8 cellular contexts compared by ENCODE assay signal in genomic region chr9:21334969-21335632, GRCh38. TPM values are rescaled to one million over a fixed set of nuclear protein-coding genes. Genes with fewer than 3 reads are reported as not detected.
DNase-seq lines count a peak whose midpoint lies in the region; ATAC-seq and TF ChIP-seq lines count a peak whose summit lies in the region.

TSS of gene KLHL9 (minus strand) at chr9:21335404. CDS start at chr9:21334859, 545 bp downstream.

- peak within 1 kb of the TSS; percentile 97 for H3K56ac ChIP-seq in mesendoderm (ENCODE audit: low read length)

- H2BK15ac ChIP-seq in mesendoderm (replicated peaks; ENCODE audit: low read depth), result no peak within 1 kb of the TSS

- no peak within 1 kb of the TSS for H4K8ac ChIP-seq in mesendoderm (ENCODE audit: low read depth, low read length)

- H3K4ac ChIP-seq in mesendoderm (ENCODE audit: low read depth, low read length), result peak within 1 kb of the TSS; percentile 89

- H2BK5ac ChIP-seq in mesendoderm (ENCODE audit: low read length), result peak within 1 kb of the TSS; percentile 56

- peaks cover 34% of the 10 kb centered on the region for H3K79me2 ChIP-seq in mesendoderm (ENCODE audit: control insufficient read depth, insufficient read depth, low read length)

- TF ChIP-seq CTCF in BJ (IDR thresholded peaks at IDR 0.05; ENCODE audit: insufficient read depth, low read depth, low read length), result no peak

- no peaks in the 10 kb centered on the region; the same call in 1 of the 2 replicates for H3K27me3 ChIP-seq in BJ (ENCODE audit: control insufficient read depth, insufficient read depth, low read length)
- H3K27me3 ChIP-seq in endocrine pancreas (ENCODE audit: control insufficient read depth, insufficient read depth, low read length), result no peaks in the 10 kb centered on the region
- H3K27me3 ChIP-seq in mesendoderm (ENCODE audit: insufficient read depth, low read length, poor library complexity), result no peaks in the 10 kb centered on the region

- peak; percentile 49 for DNase-seq in BJ (ENCODE audit: low read depth)
- DNase-seq in GM19240 (ENCODE audit: insufficient read length, low spot score), result peak; percentile 70
- DNase-seq in NCI-H69 (lab: John Stamatoyannopoulos, UW), result peak; percentile 96
- peak; percentile 73 to 77 for DNase-seq in activated CD8-positive, alpha-beta memory T cell treated with anti-CD3 and anti-CD28 coated beads for 4 hours (ENCODE audit: low read depth in 2 of 2)
- DNase-seq in mesendoderm, result peak; percentile 95
- DNase-seq in stimulated activated CD8-positive, alpha-beta memory T cell treated with anti-CD3 and anti-CD28 coated beads, Interleukin-12 subunit alpha, Interleukin-12 subunit beta, amount 100 ng/mL, for 4 hours (ENCODE audit: low read depth), result peak; percentile 78

- H2AK5ac ChIP-seq in mesendoderm (ENCODE audit: low read length), result no peak within 1 kb of the TSS

- peak within 1 kb of the TSS; percentile 98 for H3K9ac ChIP-seq in endocrine pancreas (ENCODE audit: control insufficient read depth, insufficient read depth, low read length)
- H3K9ac ChIP-seq in mesendoderm (ENCODE audit: low read length), result peak within 1 kb of the TSS; percentile 96

- H2BK120ac ChIP-seq in mesendoderm (ENCODE audit: low read depth, low read length), result peak within 1 kb of the TSS; percentile 2

- peak within 1 kb of the TSS; percentile 98 for H3K18ac ChIP-seq in mesendoderm (ENCODE audit: low read length)

- H3K4me1 ChIP-seq in endocrine pancreas (ENCODE audit: control insufficient read depth, insufficient read depth, low read length) (peaks cover 20% of the 10 kb centered on the region), mesendoderm (ENCODE audit: control insufficient read depth, low read depth, low read length) (peaks cover 6% of the 10 kb centered on the region)

- POLR2A ChIA-PET in BJ (lab: Charles Lee), result interaction anchor here (0.5 to 0.6 kb wide), 2 partner anchors 8 to 83 kb away, joined by 3 to 6 read pairs; no protein-coding TSS in a partner anchor

- peak within 1 kb of the TSS; percentile 73 for H3K27ac ChIP-seq in mesendoderm (ENCODE audit: low read depth, low read length)

- peak within 1 kb of the TSS; percentile 91 for H3K4me2 ChIP-seq in mesendoderm (ENCODE audit: low read length)

- CTCF ChIA-PET in BJ (lab: Yijun Ruan, JAX), result interaction anchor here (0.6 to 1.6 kb wide), 8 partner anchors 9 to 819 kb away, joined by 3 to 7 read pairs (median 3); no protein-coding TSS in a partner anchor

- H3K4me3 ChIP-seq in BJ (ENCODE audit: low read depth, low read length) (peak within 1 kb of the TSS; percentile 66), endocrine pancreas (ENCODE audit: control insufficient read depth, insufficient read depth, low read length) (peak within 1 kb of the TSS; percentile 95), mesendoderm (ENCODE audit: low read length) (peak within 1 kb of the TSS; percentile 87)

- ATAC-seq in HG03460 (IDR thresholded peaks at IDR 0.05; ENCODE audit: unreplicated experiment), result peak; percentile 84

- peaks cover 16% of the 10 kb centered on the region for H3K79me1 ChIP-seq in mesendoderm (ENCODE audit: low read length)

- no peak within 1 kb of the TSS for H4K5ac ChIP-seq in mesendoderm (ENCODE audit: low read length)

- WGBS in mesendoderm (ENCODE audit: extremely low coverage, insufficient coverage, low lambda C conversion rate), result no CpG with 5 or more reads among the region's 46 CpGs

- H3K36me3 ChIP-seq in BJ (ENCODE audit: control insufficient read depth, insufficient read depth, low read length) (no peaks in the 10 kb centered on the region; the same call in 1 of the 2 replicates), endocrine pancreas (ENCODE audit: control insufficient read depth, insufficient read depth, low read length) (no peaks in the 10 kb centered on the region), mesendoderm (ENCODE audit: control insufficient read depth, insufficient read depth, low read length) (no peaks in the 10 kb centered on the region)

- no peaks in the 10 kb centered on the region for H3K9me3 ChIP-seq in endocrine pancreas (ENCODE audit: control insufficient read depth, low read length)

- no peak within 1 kb of the TSS for H3K23ac ChIP-seq in mesendoderm (ENCODE audit: low read length)

RNA-seq across cellular contexts. Expression of gene KLHL9, which starts in this region (rescaled TPM):
- 14.4 and 25.9 TPM in 2 replicates for polyA plus RNA-seq in BJ (2011; rRNA removed)
- 19.8 and 21.9 TPM in 2 replicates for polyA minus RNA-seq in BJ (2011; rRNA and poly(A)+ RNA removed)
- polyA plus RNA-seq in mesendoderm (2013, experiment 1 of 2), result 9.2 TPM
- polyA plus RNA-seq in mesendoderm (2013, experiment 2 of 2), result 9.1 TPM

Comparison
In these comparisons a context has a peak if more than half of its experiments do, and no peak if none do; other contexts are left out.
1. Peak in every context shown above with its lines: DNase-seq, ATAC-seq, H3K4me3 ChIP-seq and H3K27ac ChIP-seq.